14 cellular contexts compared by ENCODE assay signal in genomic region chr10:84820596-84820995, GRCh38.
DNase-seq lines count a peak whose midpoint lies in the region.
"Had no signal": no experiment of that assay in that cellular context is flagged by ENCODE, and none has a peak within 500 bp of the region (broad histone marks: within the 10 kb centered on the region; RNA-seq: fewer than 3 reads in every experiment).

No MANE protein-coding gene starts in this region.

- DNase-seq in NCI-H1092 treated with DMSO at 0.1 percent for 48 hours (lab: John Stamatoyannopoulos, UW) (peak; percentile 12), NCI-H1092 (lab: John Stamatoyannopoulos, UW) (no peak), G401 (ENCODE audit: low spot score) (peak; percentile 91), NCI-H446 treated with DMSO at 0.1 percent for 48 hours (lab: John Stamatoyannopoulos, UW) (peak; percentile 46), cerebellum (ENCODE audit: low spot score) (peak; percentile 73), retina (no peak), ACHN (no peak), DMS153 treated with DMSO at 0.1 percent for 48 hours (lab: John Stamatoyannopoulos, UW; ENCODE audit: unreplicated experiment) (no peak)
- DNase-seq: BE2C; CD8-positive, alpha-beta memory T cell; MG63; RPMI8226; SHP77 treated with DMSO at 0.1 percent for 48 hours; T-helper 1 cell had no signal

- in situ Hi-C loops in G401 (cut with HindIII; ENCODE audit: low sequenced_read_pairs) = no loop called here
- in situ Hi-C loops in ACHN (cut with HindIII; ENCODE audit: low pct_ligation_motif_present, low pct_unique_long_range_greater_than_20kb, low sequenced_read_pairs) = no loop called here

Comparison
In these comparisons a context has a peak if more than half of its experiments do, and no peak if none do; other contexts are left out.
1. DNase-seq: peak in NCI-H1092 treated with DMSO at 0.1 percent for 48 hours (single experiment), G401 (single experiment), NCI-H446 treated with DMSO at 0.1 percent for 48 hours (single experiment) and cerebellum (single experiment); none in NCI-H1092 (single experiment), retina (single experiment), ACHN (single experiment) and DMS153 treated with DMSO at 0.1 percent for 48 hours (single experiment).